Comparison of ENCODE assay signal across 2 cellular contexts in genomic region chr2:12331698-12332097, GRCh38.
TF ChIP-seq lines count a peak whose summit lies in the region.

No MANE protein-coding gene starts in this region.

TF ChIP-seq in SK-N-SH, 30 proteins besides CTCF, POLR2A, EP300 and RAD21 (continued from another document):
- TF ChIP-seq REST (IDR thresholded peaks at IDR 0.05; ENCODE audit: low read depth, low read length) (no peak), PBX3 (IDR thresholded peaks at IDR 0.05) (no peak), NRF1 (IDR thresholded peaks at IDR 0.05; ENCODE audit: low read depth, low read length) (no peak), NFIC (IDR thresholded peaks at IDR 0.05; ENCODE audit: borderline replicate concordance) (no peak), POLR2AphosphoS5 (IDR thresholded peaks at IDR 0.05; ENCODE audit: low read depth, low read length) (no peak), MEF2A (IDR thresholded peaks at IDR 0.05; ENCODE audit: borderline replicate concordance, low read depth) (no peak), MAX (IDR thresholded peaks at IDR 0.05; ENCODE audit: low read depth) (no peak), TAF1 (IDR thresholded peaks at IDR 0.05; ENCODE audit: borderline replicate concordance, low read depth, low read length) (no peak), USF1 (IDR thresholded peaks at IDR 0.05; ENCODE audit: borderline replicate concordance, low read depth) (no peak)

TF ChIP-seq in K562, 482 proteins besides CTCF, POLR2A, EP300 and RAD21 (continued from another document):
- TF ChIP-seq MTF1 (CRISPR knock-in tag; IDR thresholded peaks at IDR 0.05; ENCODE audit: borderline replicate concordance), result no peak
- TF ChIP-seq ZNF146 (CRISPR knock-in tag; IDR thresholded peaks at IDR 0.05; ENCODE audit: unreplicated experiment), result peak; percentile 90
- no peak for TF ChIP-seq RBM17 (IDR thresholded peaks at IDR 0.05; ENCODE audit: borderline replicate concordance, low read depth, low read length)
- TF ChIP-seq RBM25 (IDR thresholded peaks at IDR 0.05; ENCODE audit: low read depth, low read length, severe bottlenecking), result peak; percentile 46
